In genomic region chr16:2946649-2947048, GRCh38 we compare ENCODE assay signal across 35 cellular contexts. TPM values are rescaled to one million over a fixed set of nuclear protein-coding genes. Genes with fewer than 3 reads are reported as not detected.
"Had no signal": no experiment of that assay in that cellular context is flagged by ENCODE, and none has a peak within 500 bp of the region (broad histone marks: within the 10 kb centered on the region; RNA-seq: fewer than 3 reads in every experiment).

No MANE protein-coding gene starts in this region.

- H3K27ac ChIP-seq: adrenal gland, body of pancreas, brain microvascular endothelial cell, breast epithelium, VCaP had no signal

- ATAC-seq: activated CD8-positive, alpha-beta T cell treated with anti-CD3 and anti-CD28 coated beads for 36 hours; activated naive CD4-positive, alpha-beta T cell treated with anti-CD3 and anti-CD28 coated beads, Interleukin-2, amount 50 U/mL, for 72 hours; activated T-cell treated with anti-CD3 and anti-CD28 coated beads, Interleukin-2, amount 50 U/mL, for 4 hours; activated T-cell treated with anti-CD3 and anti-CD28 coated beads, Interleukin-2, amount 50 U/mL, for 72 hours; activated T-helper 17 cell treated with anti-CD3 and anti-CD28 coated beads, Interleukin-2, amount 50 U/mL, for 72 hours; body of pancreas had no signal

- H3K4me1 ChIP-seq: adrenal gland, body of pancreas, breast epithelium had no signal

- H3K9me3 ChIP-seq: adrenal gland, body of pancreas, breast epithelium had no signal

- H3K36me3 ChIP-seq: breast epithelium had no signal

- FAIRE-seq: astrocyte, TTC549 had no signal

- H3K27me3 ChIP-seq: adrenal gland, body of pancreas, brain microvascular endothelial cell, breast epithelium had no signal

- DNase-seq: activated B cell treated with CpG ODN at 0.5 μM for 24 hours; activated CD4-positive, alpha-beta memory T cell treated with anti-CD3 and anti-CD28 coated beads for 36 hours; activated CD4-positive, alpha-beta T cell treated with anti-CD3 and anti-CD28 coated beads for 4 hours; activated CD4-positive, alpha-beta T cell treated with anti-CD3 and anti-CD28 coated beads, Interleukin-2, amount 10 ng/mL, durations not matched to agents 24 days and 14 days; activated CD4-positive, alpha-beta T cell treated with anti-CD3 and anti-CD28 coated beads, Interleukin-2, amount 50 U/mL, for 1 hour; activated CD4-positive, alpha-beta T cell treated with anti-CD3 and anti-CD28 coated beads, Interleukin-2, amount 50 U/mL, for 4 hours; activated CD4-positive, CD25-positive, alpha-beta regulatory T cell treated with anti-CD3 and anti-CD28 coated beads, Interleukin-2, amount 50 U/mL, for 72 hours; activated CD8-positive, alpha-beta memory T cell treated with anti-CD3 and anti-CD28 coated beads, Interleukin-2, amount 50 U/mL, for 4 hours; activated CD8-positive, alpha-beta T cell treated with anti-CD3 and anti-CD28 coated beads for 36 hours; activated effector memory CD4-positive, alpha-beta T cell treated with anti-CD3 and anti-CD28 coated beads, Interleukin-2, amount 50 U/mL, for 16 hours; activated gamma-delta T cell treated with Interleukin-2 at 50 U/mL for 16 hours; activated naive CD4-positive, alpha-beta T cell; activated naive CD4-positive, alpha-beta T cell treated with anti-CD3 and anti-CD28 coated beads for 36 hours; activated naive CD4-positive, alpha-beta T cell treated with anti-CD3 and anti-CD28 coated beads, Interleukin-2, amount 50 U/mL, for 16 hours; activated naive CD8-positive, alpha-beta T cell treated with anti-CD3 and anti-CD28 coated beads for 36 hours; activated T-cell treated with anti-CD3 and anti-CD28 coated beads for 4 hours; activated T-cell treated with anti-CD3 and anti-CD28 coated beads, Interleukin-2, amount 50 U/mL, for 1 hour; activated T-cell treated with anti-CD3 and anti-CD28 coated beads, Interleukin-2, amount 50 U/mL, for 4 hours; activated T-cell treated with anti-CD3 and anti-CD28 coated beads, Interleukin-2, amount 50 U/mL, for 72 hours; adrenal gland; amniotic stem cell; aorta; body of pancreas; brain microvascular endothelial cell; central memory CD4-positive, alpha-beta T cell; T-helper 2 cell; T-helper 9 cell had no signal

- H3K4me3 ChIP-seq: adrenal gland, body of pancreas, breast epithelium had no signal

RNA-seq across cellular contexts. Expression of gene KREMEN2, which starts 17.4 kb away (rescaled TPM):
- total RNA-seq: activated CD4-positive, alpha-beta memory T cell treated with anti-CD3 and anti-CD28 coated beads for 36 hours; activated naive CD4-positive, alpha-beta T cell treated with anti-CD3 and anti-CD28 coated beads for 36 hours; activated naive CD4-positive, alpha-beta T cell treated with anti-CD3 and anti-CD28 coated beads, Interleukin-2, amount 50 U/mL, for 72 hours; activated naive CD8-positive, alpha-beta T cell treated with anti-CD3 and anti-CD28 coated beads for 36 hours; activated T-helper 17 cell treated with anti-CD3 and anti-CD28 coated beads, Interleukin-2, amount 50 U/mL, for 72 hours; adrenal gland; aorta; cardiac septum; cerebellum had no signal
- polyA plus RNA-seq: adrenal gland, aorta had no signal
